Comparison of ENCODE assay signal across 25 cellular contexts in genomic region chr5:75648712-75649111, GRCh38. TPM values are rescaled to one million over a fixed set of nuclear protein-coding genes. Genes with fewer than 3 reads are reported as not detected.
DNase-seq lines count a peak whose midpoint lies in the region; ATAC-seq, FAIRE-seq and TF ChIP-seq lines count a peak whose summit lies in the region.
"Had no signal": no experiment of that assay in that cellular context is flagged by ENCODE, and none has a peak within 500 bp of the region (broad histone marks: within the 10 kb centered on the region; RNA-seq: fewer than 3 reads in every experiment).

No MANE protein-coding gene starts in this region.

- RAD21 ChIA-PET in GM12878 (lab: Charles Lee; ENCODE audit: unreplicated experiment) = no interaction called here

- H3K4me1 ChIP-seq in GM12878 (ENCODE audit: control insufficient read depth, insufficient read depth, low read length) (no peaks in the 10 kb centered on the region), HAP-1 (no peaks in the 10 kb centered on the region)
- H3K4me1 ChIP-seq: left lung had no signal

- no peak for TF ChIP-seq CTCF in GM12878 (IDR thresholded peaks at IDR 0.05 in 2 of 3, conservative IDR thresholded peaks at IDR 0.05 in 1 of 3; ENCODE audit: control insufficient read depth in 2 of 3, extremely low read depth in 1 of 3, insufficient read depth in 1 of 3, low read depth in 3 of 3, low read length in 3 of 3)

- SMC1A ChIA-PET in GM12878 (lab: Charles Lee; ENCODE audit: uncharacterized antibody, unreplicated experiment) = interaction anchor here (0.7 to 1.0 kb wide), 2 partner anchors 16 to 32 kb away, joined by 3 read pairs; no protein-coding TSS in a partner anchor

- peak overlapping the region; percentile 16 for H2AFZ ChIP-seq in GM12878 (ENCODE audit: control insufficient read depth, low read depth, low read length)

- intact Hi-C loops in GM12878 (cut with micrococcal nuclease; ENCODE audit: unreplicated experiment) = no loop called here

- H3K4me1 Mint-ChIP-seq in activated T-cell treated with anti-CD3 and anti-CD28 coated beads, Interleukin-2, amount 50 U/mL, for 72 hours (ENCODE audit: low read depth) = peaks cover 10% of the 10 kb centered on the region
- H3K4me1 Mint-ChIP-seq in stimulated activated effector memory CD8-positive, alpha-beta T cell treated with anti-CD3 and anti-CD28 coated beads, Interleukin-12 subunit alpha, Interleukin-12 subunit beta, amount 100 ng/mL, for 72 hours = no peaks in the 10 kb centered on the region

- H3K9me3 Mint-ChIP-seq in activated T-cell treated with anti-CD3 and anti-CD28 coated beads, Interleukin-2, amount 50 U/mL, for 72 hours = no peaks in the 10 kb centered on the region
- peaks cover 2% of the 10 kb centered on the region for H3K9me3 Mint-ChIP-seq in stimulated activated effector memory CD8-positive, alpha-beta T cell treated with anti-CD3 and anti-CD28 coated beads, Interleukin-12 subunit alpha, Interleukin-12 subunit beta, amount 100 ng/mL, for 72 hours
- H3K9me3 Mint-ChIP-seq: T-cell had no signal

- no peak for FAIRE-seq in GM12878 (lab: Jason Lieb, UNC)
- FAIRE-seq: GM19239 had no signal

- H3K27ac Mint-ChIP-seq in activated T-cell treated with anti-CD3 and anti-CD28 coated beads, Interleukin-2, amount 50 U/mL, for 72 hours = peak overlapping the region; percentile 51
- no peak overlapping the region for H3K27ac Mint-ChIP-seq in stimulated activated effector memory CD8-positive, alpha-beta T cell treated with anti-CD3 and anti-CD28 coated beads, Interleukin-12 subunit alpha, Interleukin-12 subunit beta, amount 100 ng/mL, for 72 hours
- H3K27ac Mint-ChIP-seq: stimulated activated naive CD8-positive, alpha-beta T cell treated with anti-CD3 and anti-CD28 coated beads, Interleukin-15, Interleukin-2, amounts not matched to agents 100 ng/mL and 50 ng/mL, for 24 hours; T-cell; type B pancreatic cell had no signal

- peak overlapping the region; percentile 15; the same call in 1 of the 2 replicates for H3K4me2 ChIP-seq in GM12878 (ENCODE audit: control insufficient read depth, insufficient read depth)

- ATAC-seq in activated T-cell treated with anti-CD3 and anti-CD28 coated beads, Interleukin-2, amount 50 U/mL, for 72 hours (replicated peaks in 1 of 2) = peak; percentile 80 to 85
- ATAC-seq in HG02610 (IDR thresholded peaks at IDR 0.05; ENCODE audit: unreplicated experiment) = peak; percentile 84
- peak; percentile 97 for ATAC-seq in GM12878
- ATAC-seq in stimulated activated effector memory CD8-positive, alpha-beta T cell treated with anti-CD3 and anti-CD28 coated beads, Interleukin-12 subunit alpha, Interleukin-12 subunit beta, amount 100 ng/mL, for 72 hours = peak; percentile 26
- ATAC-seq: left lung, T-cell had no signal

- TF ChIP-seq POLR2A in GM12878 (IDR thresholded peaks at IDR 0.05; ENCODE audit: low read depth, low read length) = no peak

- peaks cover 0 to 3% of the 10 kb centered on the region in 2 donors for H3K36me3 Mint-ChIP-seq in activated T-cell treated with anti-CD3 and anti-CD28 coated beads, Interleukin-2, amount 50 U/mL, for 72 hours (ENCODE audit: insufficient read depth in 2 of 2)
- H3K36me3 Mint-ChIP-seq in stimulated activated effector memory CD8-positive, alpha-beta T cell treated with anti-CD3 and anti-CD28 coated beads, Interleukin-12 subunit alpha, Interleukin-12 subunit beta, amount 100 ng/mL, for 72 hours = no peaks in the 10 kb centered on the region
- H3K36me3 Mint-ChIP-seq: T-cell, type B pancreatic cell had no signal

- peak; percentile 6 to 12 for DNase-seq in activated T-cell treated with anti-CD3 and anti-CD28 coated beads, Interleukin-2, amount 50 U/mL, for 72 hours
- DNase-seq in activated T-cell treated with anti-CD3 and anti-CD28 coated beads, Interleukin-2, amount 50 U/mL, for 48 hours = no peak
- DNase-seq in GM12878 (ENCODE audit: low read depth, low spot score) (peak; percentile 36), HAP-1 (ENCODE audit: low spot score in 2 of 2) (no peak), NCI-H146 (lab: John Stamatoyannopoulos, UW) (no peak)
- no peak for DNase-seq in stimulated activated effector memory CD8-positive, alpha-beta T cell treated with anti-CD3 and anti-CD28 coated beads, Interleukin-12 subunit alpha, Interleukin-12 subunit beta, amount 100 ng/mL, for 72 hours (ENCODE audit: low spot score in 2 of 2)
- no peak for DNase-seq in effector CD8-positive, alpha-beta T cell (lab: John Stamatoyannopoulos, UW)
- DNase-seq: activated CD4-positive, alpha-beta T cell treated with anti-CD3 and anti-CD28 coated beads, Interleukin-2, amount 50 U/mL, for 48 hours; amniotic stem cell; C1 segment of cervical spinal cord; DMS 273 treated with DMSO at 0.1 percent for 48 hours; dorsolateral prefrontal cortex; foreskin melanocyte; left lung; MM.1S; NCI-H187; NK-92 treated with Interleukin-12 subunit alpha and Interleukin-12 subunit beta, amount 100 ng/mL, for 24 hours; SHP77 treated with DMSO at 0.1 percent for 48 hours; stimulated activated CD4-positive, alpha-beta T cell treated with anti-CD3 and anti-CD28 coated beads, Interleukin-15, amount 100 ng/mL, for 24 hours; T-cell had no signal

- H3K27me3 ChIP-seq in GM12878 (replicated peaks in 1 of 2; ENCODE audit: control insufficient read depth in 2 of 2, insufficient read depth in 2 of 2, low read length in 1 of 2) (no peaks in the 10 kb centered on the region), HAP-1 (ENCODE audit: low read depth) (no peaks in the 10 kb centered on the region)
- H3K27me3 ChIP-seq: dorsolateral prefrontal cortex, left lung had no signal

- no peak; a peak in 1 of 4 replicates for TF ChIP-seq EP300 in GM12878 (IDR thresholded peaks at IDR 0.05; ENCODE audit: borderline replicate concordance in 1 of 2, control insufficient read depth in 1 of 2, low read depth in 2 of 2, low read length in 2 of 2)

- no peak overlapping the region for H3K27ac ChIP-seq in GM12878 (ENCODE audit: control insufficient read depth, insufficient read depth)
- H3K27ac ChIP-seq: dorsolateral prefrontal cortex, left lung had no signal

- H3K9me3 ChIP-seq in GM12878 (replicated peaks; ENCODE audit: control insufficient read depth, insufficient read depth, low read length) (no peaks in the 10 kb centered on the region), HAP-1 (no peaks in the 10 kb centered on the region)
- H3K9me3 ChIP-seq: left lung had no signal

- no peak overlapping the region for H3K4me3 ChIP-seq in GM12878
- H3K4me3 ChIP-seq in HAP-1 = no peak overlapping the region
- H3K4me3 ChIP-seq: dorsolateral prefrontal cortex, left lung had no signal

- H3K79me2 ChIP-seq in GM12878 (ENCODE audit: control insufficient read depth, insufficient read depth, low read length) = no peaks in the 10 kb centered on the region

- H4K20me1 ChIP-seq in GM12878 (ENCODE audit: control insufficient read depth, insufficient read depth) = no peaks in the 10 kb centered on the region

- H3K9ac ChIP-seq in GM12878 (ENCODE audit: control insufficient read depth, insufficient read depth, low read length) = no peak overlapping the region

- 15% methylated on average over 2 of the region's 2 CpGs for WGBS in GM12878 (ENCODE audit: insufficient coverage, insufficient replicate concordance, low lambda C conversion rate, missing lambda C conversion rate)

- no peaks in the 10 kb centered on the region for H3K36me3 ChIP-seq in GM12878 (ENCODE audit: control insufficient read depth in 2 of 2, insufficient read depth in 2 of 2, low read length in 1 of 2)
- H3K36me3 ChIP-seq in HAP-1 (replicated peaks) = no peaks in the 10 kb centered on the region
- H3K36me3 ChIP-seq: left lung had no signal

- POLR2A ChIA-PET in GM12878 (lab: Charles Lee) = interaction anchor here (0.5 kb wide), 1 partner anchor 90 kb away, joined by 6 read pairs; no protein-coding TSS in a partner anchor

- TF ChIP-seq RAD21 in GM12878 (IDR thresholded peaks at IDR 0.05; ENCODE audit: insufficient read depth, low read depth, low read length) = no peak

- in situ Hi-C loops in GM12878 (cut with MboI) = no loop called here
- in situ Hi-C loops in HAP-1 (cut with MboI; ENCODE audit: low sequenced_read_pairs) = no loop called here

- H3K27me3 Mint-ChIP-seq in activated T-cell treated with anti-CD3 and anti-CD28 coated beads, Interleukin-2, amount 50 U/mL, for 72 hours (ENCODE audit: low read depth) = no peaks in the 10 kb centered on the region
- H3K27me3 Mint-ChIP-seq: stimulated activated naive CD8-positive, alpha-beta T cell treated with anti-CD3 and anti-CD28 coated beads, Interleukin-15, Interleukin-2, amounts not matched to agents 100 ng/mL and 50 ng/mL, for 24 hours; T-cell; type B pancreatic cell had no signal

- CTCF ChIA-PET in GM12878 (lab: Yijun Ruan, JAX) = no interaction called here

- no TSS peak for BruUV-seq in GM12878 (replicated peaks; lab: Mats Ljungman, UMichigan)

- H3K4me3 Mint-ChIP-seq in activated T-cell treated with anti-CD3 and anti-CD28 coated beads, Interleukin-2, amount 50 U/mL, for 72 hours = peak overlapping the region in 1 of 2 donors; percentile 24
- no peak overlapping the region for H3K4me3 Mint-ChIP-seq in stimulated activated effector memory CD8-positive, alpha-beta T cell treated with anti-CD3 and anti-CD28 coated beads, Interleukin-12 subunit alpha, Interleukin-12 subunit beta, amount 100 ng/mL, for 72 hours
- H3K4me3 Mint-ChIP-seq: stimulated activated naive CD8-positive, alpha-beta T cell treated with anti-CD3 and anti-CD28 coated beads, Interleukin-15, Interleukin-2, amounts not matched to agents 100 ng/mL and 50 ng/mL, for 24 hours; T-cell; type B pancreatic cell had no signal

TF ChIP-seq in GM12878, 131 proteins besides CTCF, POLR2A, EP300 and RAD21 (continues in another document):
- TF ChIP-seq EGR1 (IDR thresholded peaks at IDR 0.05; ENCODE audit: borderline replicate concordance in 1 of 2, low read depth in 2 of 2, low read length in 2 of 2) (no peak), BRCA1 (IDR thresholded peaks at IDR 0.05; ENCODE audit: low read depth, low read length) (no peak)

RNA-seq across cellular contexts. Expression of gene ANKDD1B, which starts 37.5 kb away (rescaled TPM):
- under 1 TPM; 0.23 to 0.26 TPM for total RNA-seq in activated T-cell treated with anti-CD3 and anti-CD28 coated beads, Interleukin-2, amount 50 U/mL, for 72 hours
- 2.4 and 2.8 TPM in 2 replicates for total RNA-seq in GM12878 (2013; cell fraction: nucleolus; rRNA removed)
- total RNA-seq in GM12878 (2014; rRNA removed) (0.73 and 1.0 TPM in 2 replicates), GM12878 (2014; rRNA removed; fragmentation: Illumina TruSeq; extraction: Trizol) (0.83 and 0.98 TPM in 2 replicates), GM12878 (2021) (0.66 and 0.87 TPM in 2 replicates)
- polyA plus RNA-seq in GM12878 (2011; ENCODE audit: low read depth) = 0.21 TPM
- polyA plus RNA-seq in GM12878 (2011; rRNA removed) (0.68 and 1.1 TPM in 2 replicates), GM12878 (2014; fragmentation: Illumina TruSeq; extraction: Trizol) (0.65 and 0.72 TPM in 2 replicates), GM12878 (2014; fragmentation: Nextera tagmentation; extraction: Ambion mirVana) (1 to 10 TPM; 1.4 to 2.4 TPM), GM12878 (2014; rRNA removed) (0.39 and 0.65 TPM in 2 replicates), GM12878 (2016; fragmentation: Nextera tagmentation; extraction: Ambion mirVana) (1 to 10 TPM in 1 of 2 experiments, under 1 TPM in 1; 0.34 to 1.0 TPM)
- 0.05 and 0.12 TPM in 2 replicates for polyA plus RNA-seq in GM12878 (2011; cell fraction: cytosol; rRNA removed)
- 1.3 and 1.6 TPM in 2 replicates for polyA plus RNA-seq in GM12878 (2011; cell fraction: nucleus; rRNA removed)
- polyA plus RNA-seq in GM12878 (2012) = 0.52 and 0.70 TPM in 2 replicates
- polyA minus RNA-seq in GM12878 (2011; rRNA and poly(A)+ RNA removed) = 0.29 and 1.3 TPM in 2 replicates
- polyA minus RNA-seq in GM12878 (2011; cell fraction: cytosol; rRNA and poly(A)+ RNA removed) = not detected in 2 replicates
- polyA minus RNA-seq in GM12878 (2011; cell fraction: nucleus; rRNA and poly(A)+ RNA removed) = 0.97 and 2.9 TPM in 2 replicates
- total RNA-seq: A673 had no signal

Comparison
In these comparisons a context has a peak if more than half of its experiments do, and no peak if none do; other contexts are left out.
1. DNase-seq: peak in activated T-cell treated with anti-CD3 and anti-CD28 coated beads, Interleukin-2, amount 50 U/mL, for 72 hours (2 of 2) and GM12878 (single experiment); none in activated T-cell treated with anti-CD3 and anti-CD28 coated beads, Interleukin-2, amount 50 U/mL, for 48 hours (0 of 2), stimulated activated effector memory CD8-positive, alpha-beta T cell treated with anti-CD3 and anti-CD28 coated beads, Interleukin-12 subunit alpha, Interleukin-12 subunit beta, amount 100 ng/mL, for 72 hours (0 of 2), HAP-1 (0 of 2), NCI-H146 (single experiment) and effector CD8-positive, alpha-beta T cell (single experiment).
2. ATAC-seq: peak in every context shown above with its lines; median percentile 97 in GM12878; 84 in HG02610; 82 in activated T-cell treated with anti-CD3 and anti-CD28 coated beads, Interleukin-2, amount 50 U/mL, for 72 hours; 26 in stimulated activated effector memory CD8-positive, alpha-beta T cell treated with anti-CD3 and anti-CD28 coated beads, Interleukin-12 subunit alpha, Interleukin-12 subunit beta, amount 100 ng/mL, for 72 hours.